In genomic region chr6:53585208-53585903, GRCh38 we compare ENCODE assay signal across 3 cellular contexts.
A peak's percentile ranks its signal among the peaks of the same experiment; 100 is the strongest.
TF ChIP-seq lines count a peak whose summit lies in the region.

No MANE protein-coding gene starts in this region.

TF ChIP-seq in A549, 52 proteins besides CTCF, POLR2A, EP300 and RAD21:
- no peak for TF ChIP-seq E2F6 (IDR thresholded peaks at IDR 0.05; ENCODE audit: borderline replicate concordance, low read depth)
- no peak for TF ChIP-seq PBX3 (IDR thresholded peaks at IDR 0.05)
- TF ChIP-seq MAFK (IDR thresholded peaks at IDR 0.05; ENCODE audit: partially characterized antibody) = peak; percentile 27
TF ChIP-seq in A549: peak in this region for 1.

TF ChIP-seq in GM23338, 12 proteins besides CTCF, POLR2A, EP300 and RAD21 (continued from another document):
- no peak for TF ChIP-seq STAT1 (IDR thresholded peaks at IDR 0.05; ENCODE audit: unreplicated experiment)
TF ChIP-seq in GM23338: peak in this region for 0.

TF ChIP-seq in HepG2, 621 proteins besides CTCF, POLR2A, EP300 and RAD21 (continued from another document):
- TF ChIP-seq MAFF (IDR thresholded peaks at IDR 0.05; ENCODE audit: low read depth, low read length) (peak; percentile 52; the same call in 1 of the 2 replicates), MED1 (CRISPR knock-in tag; IDR thresholded peaks at IDR 0.05) (no peak)
TF ChIP-seq in HepG2: peak in this region for 2.
